8 cellular contexts compared by ENCODE assay signal in the genomic region with DNA sequence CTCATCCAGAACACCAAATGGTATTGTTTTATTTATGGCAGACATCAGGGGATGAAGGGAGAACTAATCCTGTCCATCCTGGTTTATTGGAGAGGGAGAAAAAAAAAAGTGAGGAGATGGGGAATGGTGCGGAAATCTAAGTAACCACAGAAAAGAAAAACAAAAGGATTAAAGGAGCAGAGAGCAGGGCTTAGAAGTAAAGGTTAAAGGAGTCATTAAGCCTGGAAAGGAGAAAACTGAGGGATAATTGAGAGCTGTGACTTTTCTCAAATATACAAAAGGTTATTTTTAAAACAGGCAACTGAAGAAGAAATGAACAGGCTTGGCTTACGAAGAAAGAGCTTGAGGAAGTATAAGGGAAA.
DNase-seq lines count a peak whose midpoint lies in the region; ATAC-seq and TF ChIP-seq lines count a peak whose summit lies in the region.

No MANE protein-coding gene starts in this region.

- H3K27ac ChIP-seq in gastrocnemius medialis (peak overlapping the region; percentile 88 to 93 (median 91)), substantia nigra (ENCODE audit: low read depth, low read length, poor library complexity, severe bottlenecking) (no peak overlapping the region)

- H3K27me3 Mint-ChIP-seq in Calu3 (ENCODE audit: unreplicated experiment), result no peaks in the 10 kb centered on the region

- CTCF ChIA-PET in Calu3 (lab: Charles Lee), result interaction anchor here (0.8 to 1.1 kb wide), 2 partner anchors 14 to 30 kb away, joined by 3 to 4 read pairs; no protein-coding TSS in a partner anchor

- no peaks in the 10 kb centered on the region for H3K27me3 ChIP-seq in gastrocnemius medialis

- no peaks in the 10 kb centered on the region for H3K9me3 ChIP-seq in gastrocnemius medialis

- no peak for DNase-seq in Calu3
- peak; percentile 56 for DNase-seq in SW480 (ENCODE audit: low spot score)
- peak; percentile 45 for DNase-seq in fibroblast of villous mesenchyme (ENCODE audit: low read depth)
- DNase-seq in gastrocnemius medialis, result no peak
- DNase-seq in RPMI8226, result no peak
- no peak for DNase-seq in substantia nigra (lab: John Stamatoyannopoulos, UW)

- peak overlapping the region; percentile 47 for H3K4me3 Mint-ChIP-seq in Calu3 (ENCODE audit: low read depth, unreplicated experiment)

- no peak for TF ChIP-seq POLR2A in gastrocnemius medialis (IDR thresholded peaks at IDR 0.05)

- H3K36me3 ChIP-seq in gastrocnemius medialis, result no peaks in the 10 kb centered on the region

- H3K4me3 ChIP-seq in fibroblast of villous mesenchyme (ENCODE audit: low read depth, low read length) (no peak overlapping the region), gastrocnemius medialis (no peak overlapping the region)

- intact Hi-C loops in Calu3 (cut with micrococcal nuclease; ENCODE audit: unreplicated experiment) (no loop called here), gastrocnemius medialis (cut with DNase I; ENCODE audit: low total_unique reads) (loop anchor here (5.0 kb wide), 1 partner anchor 128 kb away; a partner anchor contains a TSS)

- H3K4me1 Mint-ChIP-seq in Calu3 (ENCODE audit: low read depth, unreplicated experiment), result peaks cover 48% of the 10 kb centered on the region

- H3K9me3 Mint-ChIP-seq in Calu3 (ENCODE audit: low read depth, unreplicated experiment), result peaks cover 3% of the 10 kb centered on the region

- in situ Hi-C loops in gastrocnemius medialis (cut with MboI; ENCODE audit: low sequenced_read_pairs in 4 of 4), result no loop called here

- peaks cover 25% of the 10 kb centered on the region for H3K36me3 Mint-ChIP-seq in Calu3 (ENCODE audit: insufficient read depth, unreplicated experiment)

- ATAC-seq in gastrocnemius medialis, result no peak
- ATAC-seq in GM18907 (IDR thresholded peaks at IDR 0.05; ENCODE audit: unreplicated experiment), result no peak
- ATAC-seq in HG03280 (IDR thresholded peaks at IDR 0.05; ENCODE audit: unreplicated experiment), result no peak

- TSS peak; percentile 74 for BruUV-seq in Calu3 (replicated peaks; lab: Mats Ljungman, UMichigan)

- TF ChIP-seq CTCF in Calu3 (IDR thresholded peaks at IDR 0.05; ENCODE audit: unreplicated experiment) (no peak), fibroblast of villous mesenchyme (IDR thresholded peaks at IDR 0.05; ENCODE audit: insufficient read depth, low read depth, low read length) (no peak), gastrocnemius medialis (IDR thresholded peaks at IDR 0.05 in 4 of 5, conservative IDR thresholded peaks at IDR 0.05 in 1 of 5) (no peak)

- peak overlapping the region; percentile 89 for H3K27ac Mint-ChIP-seq in Calu3 (ENCODE audit: unreplicated experiment)

- H3K4me1 ChIP-seq in gastrocnemius medialis, result peaks cover 71 to 76% of the 10 kb centered on the region in 2 donors

Comparison
In these comparisons a context has a peak if more than half of its experiments do, and no peak if none do; other contexts are left out.
1. DNase-seq: peak in SW480 (single experiment) and fibroblast of villous mesenchyme (single experiment); none in Calu3 (single experiment), gastrocnemius medialis (0 of 2), RPMI8226 (single experiment) and substantia nigra (0 of 49).